1 cellular context compared by ENCODE assay signal in the genomic region with DNA sequence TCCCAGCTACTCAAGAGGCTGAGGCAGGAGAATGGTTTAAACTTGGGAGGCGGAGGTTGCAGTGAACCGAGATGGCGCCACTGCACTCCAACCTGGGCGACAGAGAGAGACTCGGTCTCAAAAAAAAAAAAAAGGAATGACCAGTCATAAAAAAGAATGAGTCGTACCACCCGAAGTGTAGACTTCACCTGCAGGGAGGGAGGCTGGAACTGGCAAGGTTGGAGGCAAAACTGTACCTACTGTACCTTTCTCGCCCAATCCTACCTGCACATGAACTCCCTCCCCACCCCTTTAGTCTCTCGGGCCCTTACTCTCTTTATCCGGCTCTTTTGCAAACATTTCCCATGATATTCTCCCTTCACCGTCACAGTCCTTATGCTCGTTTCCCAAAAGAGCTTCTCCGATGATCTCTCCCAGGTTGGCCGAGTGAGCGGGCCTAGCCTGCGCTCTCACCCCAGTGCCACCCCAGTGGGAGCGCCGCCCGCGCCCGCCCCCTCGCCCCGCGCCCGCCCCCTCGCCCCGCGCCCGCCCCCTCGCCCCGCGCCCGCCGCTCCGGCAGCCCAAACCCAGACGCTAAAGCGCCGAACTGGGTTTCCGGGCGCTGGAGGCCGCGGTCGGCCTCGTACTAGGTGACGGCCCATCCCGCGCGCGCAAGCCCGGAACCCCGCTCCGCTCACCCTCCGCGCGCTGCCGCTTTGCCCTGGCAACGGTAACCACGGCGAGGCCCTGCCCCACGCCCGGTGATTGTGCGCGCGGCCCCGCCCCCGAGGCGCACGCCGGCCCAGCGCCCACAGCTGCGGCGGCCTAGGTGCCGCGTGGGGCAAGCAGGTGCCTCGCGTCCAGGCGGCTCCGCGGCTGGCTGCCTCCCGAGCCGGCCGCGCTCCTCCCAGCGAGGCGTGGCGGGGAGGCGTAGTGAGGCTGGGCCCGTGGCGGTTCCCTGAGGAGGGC.
A peak's percentile ranks its signal among the peaks of the same experiment; 100 is the strongest.
TF ChIP-seq lines count a peak whose summit lies in the region.

A gene (plus strand): TSS at position 772 of the 948 bp plus-strand sequence. CDS start 294 bp downstream, outside the sequence.

TF ChIP-seq in WTC11, 78 proteins besides CTCF, POLR2A, EP300 and RAD21 (continued from another document):
- TF ChIP-seq, protein P1, sequence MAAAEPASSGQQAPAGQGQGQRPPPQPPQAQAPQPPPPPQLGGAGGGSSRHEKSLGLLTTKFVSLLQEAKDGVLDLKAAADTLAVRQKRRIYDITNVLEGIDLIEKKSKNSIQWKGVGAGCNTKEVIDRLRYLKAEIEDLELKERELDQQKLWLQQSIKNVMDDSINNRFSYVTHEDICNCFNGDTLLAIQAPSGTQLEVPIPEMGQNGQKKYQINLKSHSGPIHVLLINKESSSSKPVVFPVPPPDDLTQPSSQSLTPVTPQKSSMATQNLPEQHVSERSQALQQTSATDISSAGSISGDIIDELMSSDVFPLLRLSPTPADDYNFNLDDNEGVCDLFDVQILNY (CRISPR knock-in tag; IDR thresholded peaks at IDR 0.05) = 0 out of 2 replicates have a peak, but pooled peaks have one; percentile 45
- TF ChIP-seq ESRRA (CRISPR knock-in tag; IDR thresholded peaks at IDR 0.05; ENCODE audit: borderline replicate concordance) = peak; percentile 57; the same call in 1 of the 2 replicates
- TF ChIP-seq HMGA2 (CRISPR knock-in tag; IDR thresholded peaks at IDR 0.05) = no peak
- TF ChIP-seq, protein P2, sequence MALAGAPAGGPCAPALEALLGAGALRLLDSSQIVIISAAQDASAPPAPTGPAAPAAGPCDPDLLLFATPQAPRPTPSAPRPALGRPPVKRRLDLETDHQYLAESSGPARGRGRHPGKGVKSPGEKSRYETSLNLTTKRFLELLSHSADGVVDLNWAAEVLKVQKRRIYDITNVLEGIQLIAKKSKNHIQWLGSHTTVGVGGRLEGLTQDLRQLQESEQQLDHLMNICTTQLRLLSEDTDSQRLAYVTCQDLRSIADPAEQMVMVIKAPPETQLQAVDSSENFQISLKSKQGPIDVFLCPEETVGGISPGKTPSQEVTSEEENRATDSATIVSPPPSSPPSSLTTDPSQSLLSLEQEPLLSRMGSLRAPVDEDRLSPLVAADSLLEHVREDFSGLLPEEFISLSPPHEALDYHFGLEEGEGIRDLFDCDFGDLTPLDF (CRISPR knock-in tag; IDR thresholded peaks at IDR 0.05) = no peak
- TF ChIP-seq ZNF232 (CRISPR knock-in tag; IDR thresholded peaks at IDR 0.05) = no peak
